ENCODE assay signal across 8 cellular contexts in the genomic region with DNA sequence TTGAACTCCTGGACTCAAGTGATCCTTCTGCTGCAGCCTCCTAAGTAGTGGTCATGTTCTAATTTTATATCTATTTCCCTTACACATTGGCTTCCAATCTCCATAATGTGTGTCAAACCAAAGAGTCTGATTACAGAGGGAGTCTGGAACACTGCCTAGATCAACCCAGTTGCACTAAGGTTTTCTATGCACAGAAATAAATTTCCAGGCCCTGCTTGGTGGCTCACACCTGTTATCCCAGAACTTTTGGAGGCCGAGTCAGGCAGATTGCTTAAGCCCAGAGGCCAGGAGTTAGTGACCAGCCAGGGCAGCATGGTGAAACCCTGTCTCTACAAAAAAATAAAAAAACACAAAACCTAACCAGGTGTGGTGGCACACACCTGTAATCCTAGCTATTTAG. TPM values are rescaled to one million over a fixed set of nuclear protein-coding genes. Genes with fewer than 3 reads are reported as not detected.
"Had no signal": no experiment of that assay in that cellular context is flagged by ENCODE, and none has a peak within 500 bp of the region (broad histone marks: within the 10 kb centered on the region; RNA-seq: fewer than 3 reads in every experiment).

No MANE protein-coding gene starts in this region.

RNA-seq across cellular contexts. Expression of gene PRAMEF18, which starts 8.1 kb away (rescaled TPM):
- total RNA-seq: activated CD8-positive, alpha-beta memory T cell treated with anti-CD3 and anti-CD28 coated beads for 36 hours; activated naive CD4-positive, alpha-beta T cell treated with anti-CD3 and anti-CD28 coated beads for 36 hours; activated T-helper 17 cell treated with anti-CD3 and anti-CD28 coated beads, Interleukin-2, amount 50 U/mL, for 72 hours; astrocyte; K562; PC-3; T-helper 17 cell; WTC11 had no signal
- polyA plus RNA-seq: K562 had no signal

RNA-seq across cellular contexts. Expression of gene PRAMEF5, which starts 19.9 kb away (rescaled TPM):
- total RNA-seq: activated CD8-positive, alpha-beta memory T cell treated with anti-CD3 and anti-CD28 coated beads for 36 hours; activated naive CD4-positive, alpha-beta T cell treated with anti-CD3 and anti-CD28 coated beads for 36 hours; activated T-helper 17 cell treated with anti-CD3 and anti-CD28 coated beads, Interleukin-2, amount 50 U/mL, for 72 hours; astrocyte; K562; PC-3; T-helper 17 cell; WTC11 had no signal
- polyA plus RNA-seq: K562 had no signal

RNA-seq across cellular contexts. Expression of gene PRAMEF13, which starts 32.8 kb away (rescaled TPM):
- total RNA-seq: activated CD8-positive, alpha-beta memory T cell treated with anti-CD3 and anti-CD28 coated beads for 36 hours; activated naive CD4-positive, alpha-beta T cell treated with anti-CD3 and anti-CD28 coated beads for 36 hours; activated T-helper 17 cell treated with anti-CD3 and anti-CD28 coated beads, Interleukin-2, amount 50 U/mL, for 72 hours; astrocyte; K562; PC-3; T-helper 17 cell; WTC11 had no signal
- polyA plus RNA-seq: K562 had no signal

RNA-seq across cellular contexts. Expression of gene PRAMEF8, which starts 50.9 kb away (rescaled TPM):
- total RNA-seq: activated CD8-positive, alpha-beta memory T cell treated with anti-CD3 and anti-CD28 coated beads for 36 hours; activated naive CD4-positive, alpha-beta T cell treated with anti-CD3 and anti-CD28 coated beads for 36 hours; activated T-helper 17 cell treated with anti-CD3 and anti-CD28 coated beads, Interleukin-2, amount 50 U/mL, for 72 hours; K562; PC-3; T-helper 17 cell; WTC11 had no signal
- polyA plus RNA-seq: K562 had no signal
